Comparison of ENCODE assay signal across 8 cellular contexts in genomic region chr19:48444933-48445194, GRCh38. TPM values are rescaled to one million over a fixed set of nuclear protein-coding genes. Genes with fewer than 3 reads are reported as not detected.
DNase-seq lines count a peak whose midpoint lies in the region; ATAC-seq, FAIRE-seq and TF ChIP-seq lines count a peak whose summit lies in the region.

No MANE protein-coding gene starts in this region.

- H3K9me3 ChIP-seq in kidney (ENCODE audit: control insufficient read depth in 1 of 2, low read length in 2 of 2) (no peaks in the 10 kb centered on the region), tibial artery (no peaks in the 10 kb centered on the region)

- CTCF ChIA-PET in activated naive CD4-positive, alpha-beta T cell treated with anti-CD3 and anti-CD28 coated beads for 36 hours (lab: Charles Lee): interaction anchor here (1.5 kb wide), 2 partner anchors 54 to 94 kb away, joined by 3 to 7 read pairs; partner anchors contain the start of gene KDELR1

- no peak overlapping the region for H3K9ac ChIP-seq in kidney (ENCODE audit: low read length in 2 of 2)

- H3K4me3 Mint-ChIP-seq in activated naive CD4-positive, alpha-beta T cell treated with anti-CD3 and anti-CD28 coated beads for 36 hours: peak overlapping the region; percentile 90
- H3K4me3 Mint-ChIP-seq in activated T-helper 17 cell treated with anti-CD3 and anti-CD28 coated beads, Interleukin-2, amount 50 U/mL, for 72 hours: peak overlapping the region; percentile 97

- H3K36me3 ChIP-seq in kidney (ENCODE audit: control insufficient read depth in 1 of 2, insufficient read depth in 2 of 2, low read length in 2 of 2) (peaks cover 6 to 9% of the 10 kb centered on the region in 2 donors), tibial artery (peaks cover 16 to 30% (median 26%) of the 10 kb centered on the region in 3 donors)

- no peak for DNase-seq in activated naive CD4-positive, alpha-beta T cell treated with anti-CD3 and anti-CD28 coated beads for 36 hours
- DNase-seq in activated naive CD4-positive, alpha-beta T cell treated with anti-CD3 and anti-CD28 coated beads, Interleukin-2, amount 50 U/mL, for 16 hours: no peak
- no peak for DNase-seq in kidney
- no peak for DNase-seq in tibial artery
- no peak for DNase-seq in cerebellar nuclear complex (lab: John Stamatoyannopoulos, UW)
- no peak for DNase-seq in stimulated activated naive CD4-positive, alpha-beta T cell (lab: John Stamatoyannopoulos, UW)
- no peak for DNase-seq in A172 (ENCODE audit: low spot score)

- H3K4me3 ChIP-seq in kidney (ENCODE audit: low read length in 2 of 2) (peak overlapping the region; percentile 86 to 97), tibial artery (peak overlapping the region; percentile 82 to 99)

- H3K9me3 Mint-ChIP-seq in activated naive CD4-positive, alpha-beta T cell treated with anti-CD3 and anti-CD28 coated beads for 36 hours: no peaks in the 10 kb centered on the region
- no peaks in the 10 kb centered on the region for H3K9me3 Mint-ChIP-seq in activated T-helper 17 cell treated with anti-CD3 and anti-CD28 coated beads, Interleukin-2, amount 50 U/mL, for 72 hours

- H3K27me3 Mint-ChIP-seq in activated naive CD4-positive, alpha-beta T cell treated with anti-CD3 and anti-CD28 coated beads for 36 hours (ENCODE audit: low read depth): peaks cover 18% of the 10 kb centered on the region
- peaks cover 14% of the 10 kb centered on the region for H3K27me3 Mint-ChIP-seq in activated T-helper 17 cell treated with anti-CD3 and anti-CD28 coated beads, Interleukin-2, amount 50 U/mL, for 72 hours

- H3K27me3 ChIP-seq in tibial artery: peaks cover 0 to 24% of the 10 kb centered on the region in 2 donors

- FAIRE-seq in kidney (lab: Jason Lieb, UNC): no peak

- H3K36me3 Mint-ChIP-seq in activated naive CD4-positive, alpha-beta T cell treated with anti-CD3 and anti-CD28 coated beads for 36 hours (ENCODE audit: low read depth): peaks cover 31% of the 10 kb centered on the region
- peaks cover 65% of the 10 kb centered on the region for H3K36me3 Mint-ChIP-seq in activated T-helper 17 cell treated with anti-CD3 and anti-CD28 coated beads, Interleukin-2, amount 50 U/mL, for 72 hours (ENCODE audit: low read depth)

- peaks cover 9 to 11% of the 10 kb centered on the region in 2 donors for H3K4me1 ChIP-seq in kidney (ENCODE audit: control insufficient read depth in 1 of 2, insufficient read depth in 1 of 2, low read depth in 1 of 2, low read length in 2 of 2)
- peaks cover 0 to 27% (median 21%) of the 10 kb centered on the region in 4 donors for H3K4me1 ChIP-seq in tibial artery

- no peak overlapping the region for H3K27ac Mint-ChIP-seq in activated naive CD4-positive, alpha-beta T cell treated with anti-CD3 and anti-CD28 coated beads for 36 hours
- H3K27ac Mint-ChIP-seq in activated T-helper 17 cell treated with anti-CD3 and anti-CD28 coated beads, Interleukin-2, amount 50 U/mL, for 72 hours: peak overlapping the region; percentile 96

- TF ChIP-seq CTCF in kidney (IDR thresholded peaks at IDR 0.05; ENCODE audit: borderline replicate concordance, extremely low read depth, insufficient read depth) (no peak), tibial artery (IDR thresholded peaks at IDR 0.05) (no peak)

- intact Hi-C loops in activated naive CD4-positive, alpha-beta T cell treated with anti-CD3 and anti-CD28 coated beads for 36 hours (cut with micrococcal nuclease): loop anchor here (1.0 to 2.0 kb wide), 7 partner anchors 24 to 275 kb away; partner anchors contain the start of genes CYTH2, KDELR1, LIG1 and RPL18
- intact Hi-C loops in kidney (cut with DNase I) (no loop called here), tibial artery (cut with DNase I; ENCODE audit: low total_unique reads) (no loop called here)

- H3K4me1 Mint-ChIP-seq in activated naive CD4-positive, alpha-beta T cell treated with anti-CD3 and anti-CD28 coated beads for 36 hours (ENCODE audit: low read depth): peaks cover 35% of the 10 kb centered on the region
- H3K4me1 Mint-ChIP-seq in activated T-helper 17 cell treated with anti-CD3 and anti-CD28 coated beads, Interleukin-2, amount 50 U/mL, for 72 hours: peaks cover 20% of the 10 kb centered on the region

- H3K27ac ChIP-seq in kidney (ENCODE audit: low read depth in 2 of 2, low read length in 2 of 2) (no peak overlapping the region), tibial artery (peak overlapping the region; percentile 83 to 92)

- ATAC-seq in activated T-helper 17 cell treated with anti-CD3 and anti-CD28 coated beads, Interleukin-2, amount 50 U/mL, for 72 hours (replicated peaks): no peak

RNA-seq across cellular contexts. Expression of gene GRWD1, which starts 0.9 kb away (rescaled TPM):
- 10 to 100 TPM; 32.4 to 36.0 TPM for total RNA-seq in activated naive CD4-positive, alpha-beta T cell treated with anti-CD3 and anti-CD28 coated beads for 36 hours
- total RNA-seq in activated T-helper 17 cell treated with anti-CD3 and anti-CD28 coated beads, Interleukin-2, amount 50 U/mL, for 72 hours: 10 to 100 TPM; 34.9 to 72.9 TPM
- 34.0 TPM for total RNA-seq in kidney
- polyA plus RNA-seq in kidney (ENCODE audit: insufficient read depth, low read depth, low replicate concordance): 19.0 TPM
- 38.9 and 55.4 TPM in 2 replicates for total RNA-seq in A172 (2014; rRNA removed; shearing (Covaris generic))

RNA-seq across cellular contexts. Expression of gene KCNJ14, which starts 10.5 kb away (rescaled TPM):
- total RNA-seq in activated naive CD4-positive, alpha-beta T cell treated with anti-CD3 and anti-CD28 coated beads for 36 hours: 1 to 10 TPM; 1.7 to 1.8 TPM
- total RNA-seq in activated T-helper 17 cell treated with anti-CD3 and anti-CD28 coated beads, Interleukin-2, amount 50 U/mL, for 72 hours: 1 to 10 TPM; 1.7 to 2.1 TPM
- 1.0 TPM for total RNA-seq in kidney
- 0.28 TPM for polyA plus RNA-seq in kidney (ENCODE audit: insufficient read depth, low read depth, low replicate concordance)
- total RNA-seq in A172 (2014; rRNA removed; shearing (Covaris generic)): 0.36 and 0.55 TPM in 2 replicates

RNA-seq across cellular contexts. Expression of gene CYTH2, which starts 24.3 kb away (rescaled TPM):
- total RNA-seq in activated naive CD4-positive, alpha-beta T cell treated with anti-CD3 and anti-CD28 coated beads for 36 hours: 10 to 100 TPM; 36.7 to 38.0 TPM
- total RNA-seq in activated T-helper 17 cell treated with anti-CD3 and anti-CD28 coated beads, Interleukin-2, amount 50 U/mL, for 72 hours: 10 to 100 TPM; 30.6 to 35.4 TPM
- total RNA-seq in kidney: 96.1 TPM
- polyA plus RNA-seq in kidney (ENCODE audit: insufficient read depth, low read depth, low replicate concordance): 51.0 TPM
- 28.7 and 38.5 TPM in 2 replicates for total RNA-seq in A172 (2014; rRNA removed; shearing (Covaris generic))

RNA-seq across cellular contexts. Expression of gene GRIN2D, which starts 51.4 kb away (rescaled TPM):
- under 1 TPM; 0.05 to 0.07 TPM for total RNA-seq in activated naive CD4-positive, alpha-beta T cell treated with anti-CD3 and anti-CD28 coated beads for 36 hours
- total RNA-seq in activated T-helper 17 cell treated with anti-CD3 and anti-CD28 coated beads, Interleukin-2, amount 50 U/mL, for 72 hours: 1 to 10 TPM in 1 of 2 donors, under 1 TPM in 1; 0.28 to 1.2 TPM
- 0.54 TPM for total RNA-seq in kidney
- 0.13 TPM for polyA plus RNA-seq in kidney (ENCODE audit: insufficient read depth, low read depth, low replicate concordance)
- not detected in 2 replicates for total RNA-seq in A172 (2014; rRNA removed; shearing (Covaris generic))

RNA-seq across cellular contexts. Expression of gene KDELR1, which starts 53.5 kb away (rescaled TPM):
- 10 to 100 TPM; 81.5 to 83.8 TPM for total RNA-seq in activated naive CD4-positive, alpha-beta T cell treated with anti-CD3 and anti-CD28 coated beads for 36 hours
- total RNA-seq in activated T-helper 17 cell treated with anti-CD3 and anti-CD28 coated beads, Interleukin-2, amount 50 U/mL, for 72 hours: 10 to 100 TPM; 73.8 to 97.0 TPM
- 169 TPM for total RNA-seq in kidney
- 204 TPM for polyA plus RNA-seq in kidney (ENCODE audit: insufficient read depth, low read depth, low replicate concordance)
- 64.2 and 71.5 TPM in 2 replicates for total RNA-seq in A172 (2014; rRNA removed; shearing (Covaris generic))

Comparison
In these comparisons a context has a peak if more than half of its experiments do, and no peak if none do; other contexts are left out.
1. H3K27ac ChIP-seq: peak in tibial artery (2 of 2); none in kidney (0 of 2).